8 cellular contexts compared by ENCODE assay signal in genomic region chr12:101642115-101643067, GRCh38. TPM values are rescaled to one million over a fixed set of nuclear protein-coding genes. Genes with fewer than 3 reads are reported as not detected.
DNase-seq lines count a peak whose midpoint lies in the region; ATAC-seq and TF ChIP-seq lines count a peak whose summit lies in the region.

No MANE protein-coding gene starts in this region.

- no peak for DNase-seq in activated B cell treated with CpG ODN at 0.5 μM for 24 hours
- peak; percentile 70 for DNase-seq in iPS DF 6.9 (ENCODE audit: low read depth, low spot score)
- peak; percentile 67 for DNase-seq in retina
- DNase-seq in AG08395 (ENCODE audit: low spot score), result no peak
- no peak for DNase-seq in HUDEP-2 (lab: John Stamatoyannopoulos, UW; ENCODE audit: unreplicated experiment in 76 of 76)
- DNase-seq in activated gamma-delta T cell treated with Interleukin-2 at 50 U/mL for 16 hours, result no peak

- H3K27ac Mint-ChIP-seq in activated B cell treated with CpG ODN at 0.5 μM for 24 hours, result peak overlapping the region; percentile 16

- H3K4me3 Mint-ChIP-seq in activated B cell treated with CpG ODN at 0.5 μM for 24 hours, result peak overlapping the region; percentile 81

- ATAC-seq in activated B cell treated with CpG ODN at 0.5 μM for 24 hours (ENCODE audit: low read depth) (peak; percentile 31), GM19397 (IDR thresholded peaks at IDR 0.05; ENCODE audit: unreplicated experiment) (no peak)

- H3K4me1 ChIP-seq in HUES48 (ENCODE audit: control insufficient read depth, insufficient read depth, low read length) (peaks cover 9% of the 10 kb centered on the region; the same call in 1 of the 2 replicates), iPS DF 6.9 (ENCODE audit: control insufficient read depth, insufficient read depth, low read length) (no peaks in the 10 kb centered on the region)

- no peaks in the 10 kb centered on the region for H3K9me3 Mint-ChIP-seq in activated B cell treated with CpG ODN at 0.5 μM for 24 hours

- no peak overlapping the region for H3K9ac ChIP-seq in HUES48 (ENCODE audit: low read depth, low read length)

- peaks cover 9% of the 10 kb centered on the region for H3K27me3 Mint-ChIP-seq in activated B cell treated with CpG ODN at 0.5 μM for 24 hours

- CTCF ChIA-PET in activated B cell treated with CpG ODN at 0.5 μM for 24 hours (lab: Charles Lee), result interaction anchor here (0.5 to 0.8 kb wide), 2 partner anchors 228 to 1240 kb away, joined by 3 read pairs; no protein-coding TSS in a partner anchor

- no peak overlapping the region for H3K27ac ChIP-seq in HUES48 (ENCODE audit: low read depth, low read length)
- H3K27ac ChIP-seq in iPS DF 6.9 (ENCODE audit: low read length), result no peak overlapping the region

- TF ChIP-seq CTCF in activated B cell treated with CpG ODN at 0.5 μM for 24 hours (IDR thresholded peaks at IDR 0.05), result no peak

- WGBS in iPS DF 6.9 (ENCODE audit: insufficient coverage, insufficient read length), result no CpG with 5 or more reads among the region's 36 CpGs

- POLR2A ChIA-PET in activated B cell treated with CpG ODN at 0.5 μM for 24 hours (lab: Charles Lee), result interaction anchor here (0.7 to 1.4 kb wide), 2 partner anchors 10 to 55 kb away, joined by 3 to 5 read pairs; partner anchors contain the start of gene CHPT1

- intact Hi-C loops in activated B cell treated with CpG ODN at 0.5 μM for 24 hours (cut with micrococcal nuclease), result loop anchor here (2.0 kb wide), 1 partner anchor 14 kb away; no protein-coding TSS in a partner anchor

- peak overlapping the region; percentile 58 for H3K4me3 ChIP-seq in HUES48 (ENCODE audit: low read depth, low read length)
- H3K4me3 ChIP-seq in iPS DF 6.9 (ENCODE audit: low read length), result peak overlapping the region; percentile 34; the same call in 1 of the 2 replicates

- H3K4me1 Mint-ChIP-seq in activated B cell treated with CpG ODN at 0.5 μM for 24 hours, result peaks cover 17% of the 10 kb centered on the region

- no peaks in the 10 kb centered on the region for H3K36me3 ChIP-seq in HUES48 (ENCODE audit: control insufficient read depth, insufficient read depth, low read length)
- no peaks in the 10 kb centered on the region for H3K36me3 ChIP-seq in iPS DF 6.9 (ENCODE audit: control insufficient read depth, insufficient read depth, low read length)

- H3K9me3 ChIP-seq in HUES48 (ENCODE audit: control insufficient read depth, insufficient read depth, low read length) (no peaks in the 10 kb centered on the region), iPS DF 6.9 (ENCODE audit: control insufficient read depth, insufficient read depth, low read length) (no peaks in the 10 kb centered on the region)

- no peaks in the 10 kb centered on the region for H3K36me3 Mint-ChIP-seq in activated B cell treated with CpG ODN at 0.5 μM for 24 hours (ENCODE audit: low read depth)

- H3K27me3 ChIP-seq in HUES48 (ENCODE audit: control insufficient read depth, insufficient read depth, low read length) (peaks cover 27% of the 10 kb centered on the region), iPS DF 6.9 (ENCODE audit: control insufficient read depth, insufficient read depth, low read length) (no peaks in the 10 kb centered on the region; the same call in 1 of the 2 replicates)

RNA-seq across cellular contexts. Expression of gene MYBPC1, which starts 47.6 kb away (rescaled TPM):
- not detected in 2 replicates for total RNA-seq in activated B cell treated with CpG ODN at 0.5 μM for 24 hours

RNA-seq across cellular contexts. Expression of gene CHPT1, which starts 55.0 kb away (rescaled TPM):
- total RNA-seq in activated B cell treated with CpG ODN at 0.5 μM for 24 hours, result 36.8 and 42.7 TPM in 2 replicates

Comparison
In these comparisons a context has a peak if more than half of its experiments do, and no peak if none do; other contexts are left out.
1. DNase-seq: peak in iPS DF 6.9 (single experiment) and retina (single experiment); none in activated B cell treated with CpG ODN at 0.5 μM for 24 hours (single experiment), AG08395 (single experiment), HUDEP-2 (0 of 76) and activated gamma-delta T cell treated with Interleukin-2 at 50 U/mL for 16 hours (single experiment).